Comparison of ENCODE assay signal across 1 cellular context in the genomic region with DNA sequence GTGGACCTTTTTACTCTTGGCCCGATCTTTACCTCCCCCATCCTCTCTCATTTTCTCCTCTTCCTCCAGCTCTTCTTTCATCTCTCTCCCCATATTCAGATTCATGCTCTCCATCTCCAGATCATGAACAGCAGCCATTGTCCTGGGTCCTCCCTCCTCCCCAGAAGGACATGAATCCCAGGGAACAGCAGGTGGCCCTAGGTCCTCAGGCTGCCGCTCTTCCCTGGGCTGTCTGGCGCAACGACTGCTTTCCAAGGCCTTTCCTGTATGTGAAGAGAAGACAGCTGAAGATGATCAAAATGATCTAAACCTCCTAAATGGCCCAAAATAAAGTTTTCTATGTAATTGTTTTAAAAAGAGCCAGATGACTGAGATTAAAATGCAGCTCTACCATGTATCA.
A peak's percentile ranks its signal among the peaks of the same experiment; 100 is the strongest.
TF ChIP-seq lines count a peak whose summit lies in the region.

No MANE protein-coding gene starts in this region.

TF ChIP-seq in HepG2, 621 proteins besides CTCF, POLR2A, EP300 and RAD21:
- TF ChIP-seq, protein P1, sequence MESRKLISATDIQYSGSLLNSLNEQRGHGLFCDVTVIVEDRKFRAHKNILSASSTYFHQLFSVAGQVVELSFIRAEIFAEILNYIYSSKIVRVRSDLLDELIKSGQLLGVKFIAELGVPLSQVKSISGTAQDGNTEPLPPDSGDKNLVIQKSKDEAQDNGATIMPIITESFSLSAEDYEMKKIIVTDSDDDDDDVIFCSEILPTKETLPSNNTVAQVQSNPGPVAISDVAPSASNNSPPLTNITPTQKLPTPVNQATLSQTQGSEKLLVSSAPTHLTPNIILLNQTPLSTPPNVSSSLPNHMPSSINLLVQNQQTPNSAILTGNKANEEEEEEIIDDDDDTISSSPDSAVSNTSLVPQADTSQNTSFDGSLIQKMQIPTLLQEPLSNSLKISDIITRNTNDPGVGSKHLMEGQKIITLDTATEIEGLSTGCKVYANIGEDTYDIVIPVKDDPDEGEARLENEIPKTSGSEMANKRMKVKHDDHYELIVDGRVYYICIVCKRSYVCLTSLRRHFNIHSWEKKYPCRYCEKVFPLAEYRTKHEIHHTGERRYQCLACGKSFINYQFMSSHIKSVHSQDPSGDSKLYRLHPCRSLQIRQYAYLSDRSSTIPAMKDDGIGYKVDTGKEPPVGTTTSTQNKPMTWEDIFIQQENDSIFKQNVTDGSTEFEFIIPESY (CRISPR knock-in tag; IDR thresholded peaks at IDR 0.05), result peak; percentile 17; the same call in 1 of the 2 replicates
- TF ChIP-seq, protein P2, sequence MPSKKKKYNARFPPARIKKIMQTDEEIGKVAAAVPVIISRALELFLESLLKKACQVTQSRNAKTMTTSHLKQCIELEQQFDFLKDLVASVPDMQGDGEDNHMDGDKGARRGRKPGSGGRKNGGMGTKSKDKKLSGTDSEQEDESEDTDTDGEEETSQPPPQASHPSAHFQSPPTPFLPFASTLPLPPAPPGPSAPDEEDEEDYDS (CRISPR knock-in tag; IDR thresholded peaks at IDR 0.05), result no peak
- TF ChIP-seq ZNF263 (CRISPR knock-in tag; IDR thresholded peaks at IDR 0.05) (peak; percentile 75; the same call in 1 of the 2 replicates), STAG1 (CRISPR knock-in tag; IDR thresholded peaks at IDR 0.05) (peak; percentile 78), CEBPB (IDR thresholded peaks at IDR 0.05; ENCODE audit: borderline replicate concordance, low read depth, low read length) (0 out of 2 replicates have a peak, but pooled peaks have one; percentile 28), ARNT (IDR thresholded peaks at IDR 0.05) (no peak), CEBPG (CRISPR knock-in tag; IDR thresholded peaks at IDR 0.05) (peak; percentile 41; the same call in 1 of the 2 replicates)
